12 cellular contexts compared by ENCODE assay signal in genomic region chr11:46298699-46299424, GRCh38. TPM values are rescaled to one million over a fixed set of nuclear protein-coding genes. Genes with fewer than 3 reads are reported as not detected.
DNase-seq lines count a peak whose midpoint lies in the region; TF ChIP-seq lines count a peak whose summit lies in the region.
"Had no signal": no experiment of that assay in that cellular context is flagged by ENCODE, and none has a peak within 500 bp of the region (broad histone marks: within the 10 kb centered on the region; RNA-seq: fewer than 3 reads in every experiment).

No MANE protein-coding gene starts in this region.

- no peak overlapping the region for H3K4me3 Mint-ChIP-seq in Calu3 (ENCODE audit: low read depth, unreplicated experiment)
- no peak overlapping the region for H3K4me3 Mint-ChIP-seq in chondrocyte (ENCODE audit: unreplicated experiment)
- no peak overlapping the region for H3K4me3 Mint-ChIP-seq in T-helper 2 cell treated with Interferon-gamma antibody and Interleukin-4, amounts not matched to agents 5 μg/mL and 100 μg/mL, for 36 hours
- H3K4me3 Mint-ChIP-seq: naive thymus-derived CD4-positive, alpha-beta T cell had no signal

- H3K27me3 Mint-ChIP-seq in Calu3 (ENCODE audit: unreplicated experiment) (peaks cover 3% of the 10 kb centered on the region), chondrocyte (ENCODE audit: low read depth) (no peaks in the 10 kb centered on the region)
- peaks cover 32% of the 10 kb centered on the region for H3K27me3 Mint-ChIP-seq in T-helper 2 cell treated with Interferon-gamma antibody and Interleukin-4, amounts not matched to agents 5 μg/mL and 100 μg/mL, for 36 hours (ENCODE audit: low read depth)
- H3K27me3 Mint-ChIP-seq: activated naive CD8-positive, alpha-beta T cell had no signal

- peak overlapping the region; percentile 95 for H3K27ac ChIP-seq in osteoblast (ENCODE audit: low read depth, low read length)

- BruUV-seq in Calu3 (replicated peaks; lab: Mats Ljungman, UMichigan) = no TSS peak

- no peak for DNase-seq in Calu3
- DNase-seq in NOMO-1 treated with dmso at 0.1 percent for 144 hours (lab: John Stamatoyannopoulos, UW; ENCODE audit: unreplicated experiment) = peak; percentile 19
- no peak for DNase-seq in chondrocyte (ENCODE audit: low spot score)
- peak; percentile 95 for DNase-seq in osteoblast (ENCODE audit: insufficient read length, low spot score, missing footprints)
- DNase-seq in NCI-H1048 (lab: John Stamatoyannopoulos, UW) = no peak
- no peak for DNase-seq in T-helper 2 cell treated with Interferon-gamma antibody and Interleukin-4, amounts not matched to agents 5 μg/mL and 100 μg/mL, for 36 hours (ENCODE audit: low spot score)
- DNase-seq in cardiac septum (ENCODE audit: low spot score) = no peak
- DNase-seq in cerebellum (ENCODE audit: low spot score) = no peak
- DNase-seq: naive thymus-derived CD4-positive, alpha-beta T cell; NCI-H526; SW 1271 had no signal

- no peaks in the 10 kb centered on the region for H4K20me1 ChIP-seq in osteoblast (ENCODE audit: insufficient read depth, low read length)

- TF ChIP-seq CTCF in Calu3 (IDR thresholded peaks at IDR 0.05; ENCODE audit: unreplicated experiment) (no peak), chondrocyte (IDR thresholded peaks at IDR 0.05) (no peak), osteoblast (IDR thresholded peaks at IDR 0.05; ENCODE audit: extremely low read depth, low read depth, low read length) (no peak)

- H3K79me2 ChIP-seq in osteoblast (ENCODE audit: insufficient read depth, low read length) = peaks cover 47% of the 10 kb centered on the region

- intact Hi-C loops in Calu3 (cut with micrococcal nuclease; ENCODE audit: unreplicated experiment) (no loop called here), cardiac septum (cut with DNase I) (no loop called here)

- H3K36me3 Mint-ChIP-seq in Calu3 (ENCODE audit: insufficient read depth, unreplicated experiment) = peaks cover 5% of the 10 kb centered on the region
- H3K36me3 Mint-ChIP-seq in chondrocyte (ENCODE audit: low read depth) = peaks cover 14% of the 10 kb centered on the region
- H3K36me3 Mint-ChIP-seq in T-helper 2 cell treated with Interferon-gamma antibody and Interleukin-4, amounts not matched to agents 5 μg/mL and 100 μg/mL, for 36 hours (ENCODE audit: low read depth) = no peaks in the 10 kb centered on the region
- H3K36me3 Mint-ChIP-seq: activated naive CD8-positive, alpha-beta T cell; naive thymus-derived CD4-positive, alpha-beta T cell had no signal

- H3K4me1 Mint-ChIP-seq in Calu3 (ENCODE audit: low read depth, unreplicated experiment) (peaks cover 15% of the 10 kb centered on the region), chondrocyte (ENCODE audit: low read depth) (peaks cover 55% of the 10 kb centered on the region)
- peaks cover 5% of the 10 kb centered on the region for H3K4me1 Mint-ChIP-seq in T-helper 2 cell treated with Interferon-gamma antibody and Interleukin-4, amounts not matched to agents 5 μg/mL and 100 μg/mL, for 36 hours (ENCODE audit: low read depth)

- H3K27me3 ChIP-seq in osteoblast (ENCODE audit: insufficient read depth, low read length) = no peaks in the 10 kb centered on the region

- H3K9me3 Mint-ChIP-seq in Calu3 (ENCODE audit: low read depth, unreplicated experiment) = no peaks in the 10 kb centered on the region
- no peaks in the 10 kb centered on the region for H3K9me3 Mint-ChIP-seq in chondrocyte (ENCODE audit: low read depth)
- H3K9me3 Mint-ChIP-seq in T-helper 2 cell treated with Interferon-gamma antibody and Interleukin-4, amounts not matched to agents 5 μg/mL and 100 μg/mL, for 36 hours = no peaks in the 10 kb centered on the region

- peaks cover 61% of the 10 kb centered on the region for H3K4me1 ChIP-seq in osteoblast (ENCODE audit: insufficient read depth, low read length)

- peaks cover 21% of the 10 kb centered on the region for H3K36me3 ChIP-seq in osteoblast (ENCODE audit: insufficient read depth, low read length)

- peak overlapping the region; percentile 79 for H3K4me2 ChIP-seq in osteoblast (ENCODE audit: insufficient read depth, low read length)

- no peaks in the 10 kb centered on the region for H3K9me3 ChIP-seq in osteoblast (ENCODE audit: low read depth, low read length)

- H2AFZ ChIP-seq in osteoblast (ENCODE audit: low read length) = peak overlapping the region; percentile 59

- CTCF ChIA-PET in Calu3 (lab: Charles Lee) = interaction anchor here (0.5 to 1.4 kb wide), 4 partner anchors 11 to 60 kb away, joined by 3 to 6 read pairs (median 4); no protein-coding TSS in a partner anchor

- H3K4me3 ChIP-seq in osteoblast (ENCODE audit: insufficient read depth, low read length) = peak overlapping the region; percentile 44

- H3K27ac Mint-ChIP-seq in Calu3 (ENCODE audit: unreplicated experiment) (peak overlapping the region; percentile 31), chondrocyte (ENCODE audit: unreplicated experiment) (peak overlapping the region; percentile 95)
- H3K27ac Mint-ChIP-seq in T-helper 2 cell treated with Interferon-gamma antibody and Interleukin-4, amounts not matched to agents 5 μg/mL and 100 μg/mL, for 36 hours = no peak overlapping the region
- H3K27ac Mint-ChIP-seq: activated naive CD8-positive, alpha-beta T cell; naive thymus-derived CD4-positive, alpha-beta T cell had no signal

RNA-seq across cellular contexts. Expression of gene CREB3L1, which starts 21.4 kb away (rescaled TPM):
- total RNA-seq in Calu3 (2022) = 0.61 TPM in 1 of 2 replicates, not detected in the other
- 83.1 to 192 TPM (median 190 TPM) in 3 replicates for total RNA-seq in chondrocyte
- total RNA-seq in osteoblast = 30.1 and 33.3 TPM in 2 replicates
- 8.6 TPM for total RNA-seq in cardiac septum
- 2.4 TPM for total RNA-seq in cerebellum
- total RNA-seq: naive thymus-derived CD4-positive, alpha-beta T cell had no signal

RNA-seq across cellular contexts. Expression of gene DGKZ, which starts 48.4 kb away (rescaled TPM):
- total RNA-seq in Calu3 (2022) = 38.0 and 40.2 TPM in 2 replicates
- total RNA-seq in chondrocyte = 41.9 to 47.4 TPM (median 46.8 TPM) in 3 replicates
- 47.1 and 52.5 TPM in 2 replicates for total RNA-seq in osteoblast
- 66.8 TPM for total RNA-seq in cardiac septum
- total RNA-seq in cerebellum = 48.1 TPM

Comparison
In these comparisons a context has a peak if more than half of its experiments do, and no peak if none do; other contexts are left out.
1. DNase-seq: peak in NOMO-1 treated with dmso at 0.1 percent for 144 hours (single experiment) and osteoblast (single experiment); none in Calu3 (single experiment), chondrocyte (single experiment), NCI-H1048 (single experiment), T-helper 2 cell treated with Interferon-gamma antibody and Interleukin-4, amounts not matched to agents 5 μg/mL and 100 μg/mL, for 36 hours (single experiment), cardiac septum (single experiment) and cerebellum (single experiment).